ENCODE assay signal across 1 cellular context in genomic region chr5:80793354-80793753, GRCh38.
TF ChIP-seq lines count a peak whose summit lies in the region.

No MANE protein-coding gene starts in this region.

TF ChIP-seq in GM12878, 131 proteins besides CTCF, POLR2A, EP300 and RAD21 (continued from another document):
- TF ChIP-seq IKZF1 (conservative IDR thresholded peaks at IDR 0.05) (peak; percentile 16; the same call in 1 of the 2 replicates), KAT2A (conservative IDR thresholded peaks at IDR 0.05; ENCODE audit: control insufficient read depth, low read depth, low read length) (no peak), IKZF2 (IDR thresholded peaks at IDR 0.05) (peak; percentile 11 to 37; a peak in 1 of 4 replicates), YBX1 (IDR thresholded peaks at IDR 0.05) (no peak)
- TF ChIP-seq, protein P1, sequence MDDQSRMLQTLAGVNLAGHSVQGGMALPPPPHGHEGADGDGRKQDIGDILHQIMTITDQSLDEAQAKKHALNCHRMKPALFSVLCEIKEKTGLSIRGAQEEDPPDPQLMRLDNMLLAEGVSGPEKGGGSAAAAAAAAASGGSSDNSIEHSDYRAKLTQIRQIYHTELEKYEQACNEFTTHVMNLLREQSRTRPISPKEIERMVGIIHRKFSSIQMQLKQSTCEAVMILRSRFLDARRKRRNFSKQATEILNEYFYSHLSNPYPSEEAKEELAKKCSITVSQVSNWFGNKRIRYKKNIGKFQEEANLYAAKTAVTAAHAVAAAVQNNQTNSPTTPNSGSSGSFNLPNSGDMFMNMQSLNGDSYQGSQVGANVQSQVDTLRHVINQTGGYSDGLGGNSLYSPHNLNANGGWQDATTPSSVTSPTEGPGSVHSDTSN (IDR thresholded peaks at IDR 0.05; ENCODE audit: insufficient replicate concordance, low read depth, low read length), result no peak
